In the genomic region with DNA sequence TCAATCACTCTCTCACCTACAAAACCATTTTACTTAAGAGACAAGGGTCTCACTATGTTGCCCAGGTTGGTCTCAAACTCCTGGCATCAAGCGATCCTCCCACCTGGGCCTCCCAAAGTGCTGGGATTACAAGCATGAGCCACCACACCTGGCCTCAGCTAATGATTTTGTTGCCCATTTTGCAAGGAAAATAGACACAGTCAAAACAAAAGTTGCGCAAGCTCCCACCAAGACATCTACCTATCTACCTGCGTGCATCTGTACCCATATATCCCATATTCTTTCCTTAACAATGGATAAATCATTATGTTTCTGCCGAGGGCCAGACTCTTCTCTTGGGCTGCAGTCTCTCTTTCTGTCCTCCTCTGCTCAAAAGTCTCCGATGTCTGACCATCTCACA, we compare ENCODE assay signal across 14 cellular contexts.
DNase-seq lines count a peak whose midpoint lies in the region; ATAC-seq and TF ChIP-seq lines count a peak whose summit lies in the region.
"Had no signal": no experiment of that assay in that cellular context is flagged by ENCODE, and none has a peak within 500 bp of the region (broad histone marks: within the 10 kb centered on the region; RNA-seq: fewer than 3 reads in every experiment).

No MANE protein-coding gene starts in this region.

- no peak for TF ChIP-seq CTCF in Caco-2 (IDR thresholded peaks at IDR 0.05; ENCODE audit: insufficient read depth in 1 of 2, low read depth in 1 of 2, low read length in 1 of 2, severe bottlenecking in 1 of 2, unreplicated experiment in 1 of 2)

- H3K4me3 ChIP-seq in Caco-2 (ENCODE audit: low read depth, low read length): no peak overlapping the region
- H3K4me3 ChIP-seq: MG63 had no signal

- H3K27me3 Mint-ChIP-seq in activated naive CD4-positive, alpha-beta T cell treated with anti-CD3 and anti-CD28 coated beads, Interleukin-2, amount 50 U/mL, for 24 hours: no peaks in the 10 kb centered on the region
- H3K27me3 Mint-ChIP-seq in Caco-2 (ENCODE audit: insufficient read depth, unreplicated experiment): no peaks in the 10 kb centered on the region
- H3K27me3 Mint-ChIP-seq in dendritic cell treated with granulocyte-macrophage colony-stimulating factor and Interleukin-4, amounts not matched to agents 40 ng/mL and 50 ng/mL, for 4 days: no peaks in the 10 kb centered on the region
- H3K27me3 Mint-ChIP-seq in stimulated activated memory B cell treated with anti-CD40 and anti-IgM and Interleukin-4, amounts not matched to agents 10 μg/mL and 1 μg/mL and 100 μg/mL, for 72 hours: no peaks in the 10 kb centered on the region

- ATAC-seq in stimulated activated memory B cell treated with anti-CD40 and anti-IgM and Interleukin-4, amounts not matched to agents 10 μg/mL and 1 μg/mL and 100 μg/mL, for 72 hours: no peak
- no peak for ATAC-seq in left ventricle myocardium superior

- H3K36me3 Mint-ChIP-seq in activated naive CD4-positive, alpha-beta T cell treated with anti-CD3 and anti-CD28 coated beads, Interleukin-2, amount 50 U/mL, for 24 hours: peaks cover 44% of the 10 kb centered on the region
- peaks cover 4% of the 10 kb centered on the region for H3K36me3 Mint-ChIP-seq in Caco-2 (ENCODE audit: insufficient read depth, unreplicated experiment)
- peaks cover 95% of the 10 kb centered on the region for H3K36me3 Mint-ChIP-seq in dendritic cell treated with granulocyte-macrophage colony-stimulating factor and Interleukin-4, amounts not matched to agents 40 ng/mL and 50 ng/mL, for 4 days (ENCODE audit: low read depth)
- peaks cover 80% of the 10 kb centered on the region for H3K36me3 Mint-ChIP-seq in stimulated activated memory B cell treated with anti-CD40 and anti-IgM and Interleukin-4, amounts not matched to agents 10 μg/mL and 1 μg/mL and 100 μg/mL, for 72 hours

- H3K9me3 ChIP-seq in Caco-2: peaks cover 6% of the 10 kb centered on the region; the same call in 1 of the 2 replicates
- H3K9me3 ChIP-seq: MG63 had no signal

- no peaks in the 10 kb centered on the region for H3K27me3 ChIP-seq in Caco-2 (replicated peaks; ENCODE audit: control insufficient read depth, insufficient read depth, low read length)
- H3K27me3 ChIP-seq: MG63 had no signal

- H3K9me3 Mint-ChIP-seq in activated naive CD4-positive, alpha-beta T cell treated with anti-CD3 and anti-CD28 coated beads, Interleukin-2, amount 50 U/mL, for 24 hours: no peaks in the 10 kb centered on the region
- H3K9me3 Mint-ChIP-seq in Caco-2 (ENCODE audit: unreplicated experiment): peaks cover 16% of the 10 kb centered on the region
- no peaks in the 10 kb centered on the region for H3K9me3 Mint-ChIP-seq in dendritic cell treated with granulocyte-macrophage colony-stimulating factor and Interleukin-4, amounts not matched to agents 40 ng/mL and 50 ng/mL, for 4 days
- no peaks in the 10 kb centered on the region for H3K9me3 Mint-ChIP-seq in stimulated activated memory B cell treated with anti-CD40 and anti-IgM and Interleukin-4, amounts not matched to agents 10 μg/mL and 1 μg/mL and 100 μg/mL, for 72 hours

- CTCF ChIA-PET in Caco-2 (lab: Charles Lee): interaction anchor here (0.5 kb wide), 1 partner anchor 14 kb away, joined by 3 read pairs; no protein-coding TSS in a partner anchor

- no peak overlapping the region for H3K4me3 Mint-ChIP-seq in activated naive CD4-positive, alpha-beta T cell treated with anti-CD3 and anti-CD28 coated beads, Interleukin-2, amount 50 U/mL, for 24 hours
- no peak overlapping the region for H3K4me3 Mint-ChIP-seq in Caco-2 (ENCODE audit: unreplicated experiment)
- H3K4me3 Mint-ChIP-seq in dendritic cell treated with granulocyte-macrophage colony-stimulating factor and Interleukin-4, amounts not matched to agents 40 ng/mL and 50 ng/mL, for 4 days: no peak overlapping the region
- H3K4me3 Mint-ChIP-seq in stimulated activated memory B cell treated with anti-CD40 and anti-IgM and Interleukin-4, amounts not matched to agents 10 μg/mL and 1 μg/mL and 100 μg/mL, for 72 hours: no peak overlapping the region

- no peak for DNase-seq in activated naive CD4-positive, alpha-beta T cell treated with Interleukin-2 at 50 U/mL for 16 hours
- no peak for DNase-seq in Caco-2
- no peak for DNase-seq in NCI-H1092 treated with DMSO at 0.1 percent for 48 hours (lab: John Stamatoyannopoulos, UW)
- DNase-seq in activated gamma-delta T cell (lab: John Stamatoyannopoulos, UW): no peak
- no peak for DNase-seq in left ventricle myocardium superior
- DNase-seq: EL, MG63, NCI-H1105 treated with DMSO at 0.1 percent for 48 hours, NCI-H187, NCI-H446, NCI-H82 had no signal

- H3K4me1 Mint-ChIP-seq in activated naive CD4-positive, alpha-beta T cell treated with anti-CD3 and anti-CD28 coated beads, Interleukin-2, amount 50 U/mL, for 24 hours: peaks cover 51% of the 10 kb centered on the region
- peaks cover 5% of the 10 kb centered on the region for H3K4me1 Mint-ChIP-seq in Caco-2 (ENCODE audit: low read depth, unreplicated experiment)
- H3K4me1 Mint-ChIP-seq in dendritic cell treated with granulocyte-macrophage colony-stimulating factor and Interleukin-4, amounts not matched to agents 40 ng/mL and 50 ng/mL, for 4 days (ENCODE audit: low read depth): peaks cover 49% of the 10 kb centered on the region
- H3K4me1 Mint-ChIP-seq in stimulated activated memory B cell treated with anti-CD40 and anti-IgM and Interleukin-4, amounts not matched to agents 10 μg/mL and 1 μg/mL and 100 μg/mL, for 72 hours: peaks cover 14% of the 10 kb centered on the region

- H3K4me1 ChIP-seq in Caco-2: peaks cover 8% of the 10 kb centered on the region; the same call in 1 of the 2 replicates

- no peaks in the 10 kb centered on the region for H3K36me3 ChIP-seq in Caco-2 (ENCODE audit: control insufficient read depth, insufficient read depth, low read length)
- H3K36me3 ChIP-seq: MG63 had no signal

- POLR2A ChIA-PET in Caco-2 (lab: Charles Lee): no interaction called here

- no TSS peak for BruUV-seq in Caco-2 (replicated peaks; lab: Mats Ljungman, UMichigan)

- peak overlapping the region; percentile 36 for H3K27ac Mint-ChIP-seq in activated naive CD4-positive, alpha-beta T cell treated with anti-CD3 and anti-CD28 coated beads, Interleukin-2, amount 50 U/mL, for 24 hours
- peak overlapping the region; percentile 7 for H3K27ac Mint-ChIP-seq in Caco-2 (ENCODE audit: unreplicated experiment)
- H3K27ac Mint-ChIP-seq in dendritic cell treated with granulocyte-macrophage colony-stimulating factor and Interleukin-4, amounts not matched to agents 40 ng/mL and 50 ng/mL, for 4 days: peak overlapping the region; percentile 72
- H3K27ac Mint-ChIP-seq in stimulated activated memory B cell treated with anti-CD40 and anti-IgM and Interleukin-4, amounts not matched to agents 10 μg/mL and 1 μg/mL and 100 μg/mL, for 72 hours: peak overlapping the region; percentile 44

- intact Hi-C loops in Caco-2 (cut with micrococcal nuclease; ENCODE audit: unreplicated experiment): no loop called here
- intact Hi-C loops in dendritic cell treated with granulocyte-macrophage colony-stimulating factor and Interleukin-4, amounts not matched to agents 40 ng/mL and 50 ng/mL, for 4 days (cut with micrococcal nuclease): no loop called here
- intact Hi-C loops in left ventricle myocardium superior (cut with micrococcal nuclease): no loop called here

Comparison
In these comparisons a context has a peak if more than half of its experiments do, and no peak if none do; other contexts are left out.
1. H3K27ac Mint-ChIP-seq: peak in every context shown above with its lines; median percentile 72 in dendritic cell treated with granulocyte-macrophage colony-stimulating factor and Interleukin-4, amounts not matched to agents 40 ng/mL and 50 ng/mL, for 4 days; 44 in stimulated activated memory B cell treated with anti-CD40 and anti-IgM and Interleukin-4, amounts not matched to agents 10 μg/mL and 1 μg/mL and 100 μg/mL, for 72 hours; 36 in activated naive CD4-positive, alpha-beta T cell treated with anti-CD3 and anti-CD28 coated beads, Interleukin-2, amount 50 U/mL, for 24 hours; 7 in Caco-2.